ENCODE assay signal across 13 cellular contexts in genomic region chr4:181281451-181281850, GRCh38.
"Had no signal": no experiment of that assay in that cellular context is flagged by ENCODE, and none has a peak within 500 bp of the region (broad histone marks: within the 10 kb centered on the region; RNA-seq: fewer than 3 reads in every experiment).

No MANE protein-coding gene starts in this region.

- H3K36me3 ChIP-seq: ascending aorta, colonic mucosa, right lobe of liver, tibial nerve, vagina had no signal

- ATAC-seq: esophagus mucosa, psoas muscle, right lobe of liver had no signal

- H3K27me3 ChIP-seq: ascending aorta, colonic mucosa, right lobe of liver, tibial nerve, vagina had no signal

- H3K4me1 ChIP-seq: ascending aorta, colonic mucosa, psoas muscle, right lobe of liver, tibial nerve, vagina had no signal

- H3K9me3 ChIP-seq: ascending aorta, colonic mucosa, psoas muscle, tibial nerve, vagina had no signal

- H3K27ac ChIP-seq: ascending aorta, colonic mucosa, psoas muscle, right lobe of liver, vagina, VCaP had no signal

- H3K4me3 ChIP-seq: ascending aorta, colonic mucosa, psoas muscle, right lobe of liver, tibial nerve, vagina had no signal

- DNase-seq: activated CD4-positive, alpha-beta T cell treated with anti-CD3 and anti-CD28 coated beads for 1 hour; activated CD4-positive, alpha-beta T cell treated with anti-CD3 and anti-CD28 coated beads, Interleukin-2, amount 50 U/mL, for 4 hours; activated naive CD4-positive, alpha-beta T cell treated with Interleukin-2 at 50 U/mL for 16 hours; activated T-cell treated with anti-CD3 and anti-CD28 coated beads for 4 hours; colonic mucosa; mesendoderm; psoas muscle; right lobe of liver had no signal
